Comparison of ENCODE assay signal across 35 cellular contexts in the genomic region with DNA sequence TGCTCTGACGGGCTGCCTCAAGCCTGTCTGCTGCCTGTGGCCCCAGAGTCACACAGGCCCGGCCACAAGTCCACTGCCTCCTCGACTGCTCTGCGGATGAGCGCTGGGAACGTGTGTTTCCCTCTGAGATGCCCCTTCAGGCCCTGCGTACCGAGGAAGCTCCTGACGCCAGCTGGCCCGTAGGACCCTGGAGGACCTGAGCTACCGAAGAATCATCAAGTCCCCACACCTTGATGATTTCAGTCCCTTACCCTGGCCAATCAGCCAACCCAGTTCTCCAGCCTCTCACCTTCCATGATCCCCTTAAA.
"Had no signal": no experiment of that assay in that cellular context is flagged by ENCODE, and none has a peak within 500 bp of the region (broad histone marks: within the 10 kb centered on the region; RNA-seq: fewer than 3 reads in every experiment).

No MANE protein-coding gene starts in this region.

- H3K27ac Mint-ChIP-seq: activated CD8-positive, alpha-beta T cell treated with anti-CD3 and anti-CD28 coated beads for 36 hours; activated naive CD4-positive, alpha-beta T cell treated with anti-CD3 and anti-CD28 coated beads, Interleukin-2, amount 50 U/mL, for 24 hours; activated naive CD8-positive, alpha-beta T cell treated with anti-CD3 and anti-CD28 coated beads, Interleukin-2, amount 10 ng/mL, durations not matched to agents 7 days and 5 days; activated T-cell treated with anti-CD3 and anti-CD28 coated beads, Interleukin-2, amount 50 U/mL, for 72 hours; activated T-helper 17 cell treated with anti-CD3 and anti-CD28 coated beads, Interleukin-2, amount 50 U/mL, for 72 hours; T-cell; T-helper 17 cell had no signal

- DNase-seq: activated CD4-positive, alpha-beta T cell treated with anti-CD3 and anti-CD28 coated beads for 1 hour; activated CD4-positive, alpha-beta T cell treated with anti-CD3 and anti-CD28 coated beads for 48 hours; activated CD4-positive, CD25-positive, alpha-beta regulatory T cell; activated CD8-positive, alpha-beta T cell treated with anti-CD3 and anti-CD28 coated beads for 36 hours; activated gamma-delta T cell; activated naive CD4-positive, alpha-beta T cell treated with Interleukin-2 at 50 U/mL for 16 hours; activated naive CD8-positive, alpha-beta T cell treated with anti-CD3 and anti-CD28 coated beads, Interleukin-2, amount 10 ng/mL, durations not matched to agents 7 days and 5 days; activated T-cell treated with anti-CD3 and anti-CD28 coated beads, Interleukin-2, amount 50 U/mL, for 1 hour; activated T-cell treated with anti-CD3 and anti-CD28 coated beads, Interleukin-2, amount 50 U/mL, for 72 hours; amygdala; body of pancreas; NCI-H1092 treated with DMSO at 0.1 percent for 48 hours; NCI-H146; NCI-H187; NCI-H2029 treated with DMSO at 0.1 percent for 48 hours; NCI-H2107; NCI-H2171; NCI-H510A; NCI-H526; NCI-H748 treated with DMSO at 0.1 percent for 48 hours; NK-92 treated with Interleukin-12 subunit alpha and Interleukin-12 subunit beta, amount 100 ng/mL, for 24 hours; PC-3; RPMI8226; SIG-M5; T-cell; T-helper 17 cell; T1000; WERI-Rb-1 had no signal

- H3K36me3 Mint-ChIP-seq: activated naive CD8-positive, alpha-beta T cell treated with anti-CD3 and anti-CD28 coated beads, Interleukin-2, amount 10 ng/mL, durations not matched to agents 7 days and 5 days; T-cell had no signal

- H3K27me3 ChIP-seq: body of pancreas, Peyer's patch had no signal

- H3K4me1 Mint-ChIP-seq: activated naive CD4-positive, alpha-beta T cell treated with anti-CD3 and anti-CD28 coated beads, Interleukin-2, amount 50 U/mL, for 24 hours; activated naive CD8-positive, alpha-beta T cell treated with anti-CD3 and anti-CD28 coated beads, Interleukin-2, amount 10 ng/mL, durations not matched to agents 7 days and 5 days; activated T-helper 17 cell treated with anti-CD3 and anti-CD28 coated beads, Interleukin-2, amount 50 U/mL, for 72 hours; T-helper 17 cell had no signal

- H3K4me3 ChIP-seq: body of pancreas, breast epithelium, K562, Peyer's patch had no signal

- H3K4me1 ChIP-seq: body of pancreas, breast epithelium, Peyer's patch had no signal

- H3K36me3 ChIP-seq: breast epithelium, Peyer's patch, WERI-Rb-1 had no signal

- H3K27ac ChIP-seq: body of pancreas, breast epithelium, Peyer's patch, WERI-Rb-1 had no signal

- H3K9me3 ChIP-seq: body of pancreas, Peyer's patch had no signal

- H3K9me3 Mint-ChIP-seq: activated CD8-positive, alpha-beta T cell treated with anti-CD3 and anti-CD28 coated beads for 36 hours; activated naive CD4-positive, alpha-beta T cell treated with anti-CD3 and anti-CD28 coated beads, Interleukin-2, amount 50 U/mL, for 24 hours; activated naive CD8-positive, alpha-beta T cell treated with anti-CD3 and anti-CD28 coated beads, Interleukin-2, amount 10 ng/mL, durations not matched to agents 7 days and 5 days; activated T-cell treated with anti-CD3 and anti-CD28 coated beads, Interleukin-2, amount 50 U/mL, for 72 hours; activated T-helper 17 cell treated with anti-CD3 and anti-CD28 coated beads, Interleukin-2, amount 50 U/mL, for 72 hours; T-cell had no signal

- H3K4me3 Mint-ChIP-seq: activated CD8-positive, alpha-beta T cell treated with anti-CD3 and anti-CD28 coated beads for 36 hours; activated naive CD4-positive, alpha-beta T cell treated with anti-CD3 and anti-CD28 coated beads, Interleukin-2, amount 50 U/mL, for 24 hours; activated naive CD8-positive, alpha-beta T cell treated with anti-CD3 and anti-CD28 coated beads, Interleukin-2, amount 10 ng/mL, durations not matched to agents 7 days and 5 days; activated T-cell treated with anti-CD3 and anti-CD28 coated beads, Interleukin-2, amount 50 U/mL, for 72 hours; activated T-helper 17 cell treated with anti-CD3 and anti-CD28 coated beads, Interleukin-2, amount 50 U/mL, for 72 hours; T-cell; T-helper 17 cell had no signal

- ATAC-seq: activated CD8-positive, alpha-beta T cell treated with anti-CD3 and anti-CD28 coated beads for 36 hours; activated T-cell treated with anti-CD3 and anti-CD28 coated beads, Interleukin-2, amount 50 U/mL, for 72 hours; activated T-helper 17 cell treated with anti-CD3 and anti-CD28 coated beads, Interleukin-2, amount 50 U/mL, for 72 hours; body of pancreas; K562; PC-3; Right ventricle myocardium inferior; SK-N-SH treated with all-trans-retinoic acid at 6 μM for 48 hours; T-cell; T-helper 17 cell had no signal
